ENCODE assay signal across 8 cellular contexts in genomic region chr12:4849024-4849594, GRCh38.
DNase-seq lines count a peak whose midpoint lies in the region; ATAC-seq and TF ChIP-seq lines count a peak whose summit lies in the region.
"Had no signal": no experiment of that assay in that cellular context is flagged by ENCODE, and none has a peak within 500 bp of the region (broad histone marks: within the 10 kb centered on the region; RNA-seq: fewer than 3 reads in every experiment).

No MANE protein-coding gene starts in this region.

- peaks cover 3 to 4% of the 10 kb centered on the region in 2 experiments; a peak in 1 of 4 replicates for H3K4me1 Mint-ChIP-seq in H9

- H4K8ac ChIP-seq in H9 (replicated peaks; ENCODE audit: insufficient read length, low read depth, low read length), result no peak overlapping the region

- no peak overlapping the region for H2BK15ac ChIP-seq in H9 (ENCODE audit: low read depth, low read length)

- H4K20me1 ChIP-seq in H9 (ENCODE audit: control insufficient read depth, insufficient read depth, insufficient read length), result no peaks in the 10 kb centered on the region

- no peak overlapping the region for H3K14ac ChIP-seq in H9 (ENCODE audit: insufficient read depth, low read length)

- no peak overlapping the region for H3K27ac Mint-ChIP-seq in H9
- H3K27ac Mint-ChIP-seq: naive thymus-derived CD8-positive, alpha-beta T cell had no signal

- H4K5ac ChIP-seq in H9 (ENCODE audit: insufficient read length, low read depth, low read length), result no peak overlapping the region

- no peak overlapping the region for H2BK120ac ChIP-seq in H9 (ENCODE audit: low read depth, low read length, poor library complexity, severe bottlenecking)

- no peaks in the 10 kb centered on the region for H3K9me3 ChIP-seq in H9 (ENCODE audit: control insufficient read depth, low read depth, low read length)

- H3K79me1 ChIP-seq in H9 (ENCODE audit: insufficient read depth, low read depth, low read length, poor library complexity, severe bottlenecking), result no peaks in the 10 kb centered on the region

- no peak overlapping the region for H3K4me2 ChIP-seq in H9 (ENCODE audit: insufficient read depth, insufficient read length, low read length)

- H3K56ac ChIP-seq in H9 (ENCODE audit: insufficient read length, low read depth, low read length), result no peak overlapping the region

- TF ChIP-seq CTCF in H9 (conservative IDR thresholded peaks at IDR 0.05) (peak; percentile 84), fibroblast of villous mesenchyme (IDR thresholded peaks at IDR 0.05; ENCODE audit: insufficient read depth, low read depth, low read length) (peak; percentile 84)

- H3K27me3 ChIP-seq in H9 (ENCODE audit: insufficient read depth, low read length), result no peaks in the 10 kb centered on the region

- no peak overlapping the region for H3K4me3 ChIP-seq in fibroblast of villous mesenchyme (ENCODE audit: low read depth, low read length)

- no peak overlapping the region for H3K23ac ChIP-seq in H9 (ENCODE audit: insufficient read length, low read depth, low read length)

- H3K36me3 Mint-ChIP-seq in H9 (ENCODE audit: insufficient read depth in 1 of 3, low read depth in 3 of 3), result peaks cover 0 to 2% (median 0%) of the 10 kb centered on the region in 3 experiments; a peak in 1 of 7 replicates
- H3K36me3 Mint-ChIP-seq: naive thymus-derived CD8-positive, alpha-beta T cell had no signal

- no peaks in the 10 kb centered on the region; a peak in 1 of 5 replicates for H3K9me3 Mint-ChIP-seq in H9

- no peak overlapping the region for H3K9ac ChIP-seq in H9 (ENCODE audit: extremely low read depth, insufficient read length, low read length)

- WGBS in H9 (ENCODE audit: extremely low coverage, insufficient read length, low lambda C conversion rate), result no CpG with 5 or more reads among the region's 12 CpGs

- no peak overlapping the region for H3K27ac ChIP-seq in H9 (ENCODE audit: insufficient read length, low read depth, low read length)

- H2BK12ac ChIP-seq in H9 (ENCODE audit: insufficient read length, low read depth, low read length), result no peak overlapping the region

- no peak overlapping the region for H3K4me3 Mint-ChIP-seq in H9
- H3K4me3 Mint-ChIP-seq: naive thymus-derived CD8-positive, alpha-beta T cell had no signal

- H3K23me2 ChIP-seq in H9 (ENCODE audit: insufficient read length, low read depth, low read length, poor library complexity, severe bottlenecking), result no peaks in the 10 kb centered on the region

- H3K4me1 ChIP-seq in H9 (ENCODE audit: insufficient read depth, low read length), result no peaks in the 10 kb centered on the region

- peaks cover 5% of the 10 kb centered on the region; the same call in 1 of the 2 replicates for H3K27me3 Mint-ChIP-seq in H9 (ENCODE audit: low read depth)

- no peak for ATAC-seq in HG02840 (IDR thresholded peaks at IDR 0.05; ENCODE audit: low FRiP score, unreplicated experiment)
- no peak for ATAC-seq in GM21528 (IDR thresholded peaks at IDR 0.05; ENCODE audit: low FRiP score, unreplicated experiment)
- ATAC-seq: naive thymus-derived CD8-positive, alpha-beta T cell had no signal

- no peaks in the 10 kb centered on the region for H3K79me2 ChIP-seq in H9 (ENCODE audit: insufficient read depth, low read length)

- H3K4ac ChIP-seq in H9 (ENCODE audit: low read depth, low read length), result no peak overlapping the region

- no peak overlapping the region for H2AK5ac ChIP-seq in H9 (ENCODE audit: insufficient read length, low read length)

- no peak overlapping the region for H3K18ac ChIP-seq in H9 (ENCODE audit: insufficient read length, low read depth, low read length)

- H3T11ph ChIP-seq in H9 (ENCODE audit: low read length), result no peak overlapping the region

- no peak overlapping the region for H4K91ac ChIP-seq in H9 (ENCODE audit: insufficient read length, low read depth, low read length)

- no peak overlapping the region for H2BK5ac ChIP-seq in H9 (ENCODE audit: insufficient read length, low read length)

- no peak overlapping the region for H2BK20ac ChIP-seq in H9 (ENCODE audit: low read depth, low read length, poor library complexity, severe bottlenecking)

- DNase-seq in DMS53 (lab: John Stamatoyannopoulos, UW), result peak; percentile 96
- DNase-seq in H9, result peak; percentile 16
- DNase-seq in SK-N-DZ (ENCODE audit: low spot score), result peak; percentile 42
- DNase-seq in fibroblast of villous mesenchyme (ENCODE audit: low read depth), result peak; percentile 42
- peak; percentile 54 for DNase-seq in superior temporal gyrus (ENCODE audit: extremely low spot score)

- H2AFZ ChIP-seq in H9 (ENCODE audit: low read length), result no peak overlapping the region

Comparison
In these comparisons a context has a peak if more than half of its experiments do, and no peak if none do; other contexts are left out.
1. DNase-seq: peak in every context shown above with its lines; median percentile 96 in DMS53; 54 in superior temporal gyrus; 42 in SK-N-DZ; 42 in fibroblast of villous mesenchyme; 16 in H9.